8 cellular contexts compared by ENCODE assay signal in genomic region chr1:207963429-207964194, GRCh38. TPM values are rescaled to one million over a fixed set of nuclear protein-coding genes. Genes with fewer than 3 reads are reported as not detected.
A peak's percentile ranks its signal among the peaks of the same experiment; 100 is the strongest.
DNase-seq lines count a peak whose midpoint lies in the region; ATAC-seq and TF ChIP-seq lines count a peak whose summit lies in the region.

No MANE protein-coding gene starts in this region.

- ATAC-seq in GM19324 (IDR thresholded peaks at IDR 0.05; ENCODE audit: low FRiP score, unreplicated experiment) (peak; percentile 86), HG03457 (IDR thresholded peaks at IDR 0.05; ENCODE audit: unreplicated experiment) (peak; percentile 73), lower lobe of right lung (peak; percentile 92 to 97)

- H3K27ac Mint-ChIP-seq in CD14-positive monocyte = peak overlapping the region; percentile 33 to 93 (median 85)
- H3K27ac Mint-ChIP-seq in activated CD4-positive, alpha-beta memory T cell treated with anti-CD3 and anti-CD28 coated beads, Interleukin-2, amount 10 ng/mL, durations not matched to agents 7 days and 5 days = peak overlapping the region; percentile 36

- POLR2A ChIA-PET in activated CD4-positive, alpha-beta memory T cell treated with anti-CD3 and anti-CD28 coated beads, Interleukin-2, amount 10 ng/mL, durations not matched to agents 7 days and 5 days (lab: Charles Lee) = interaction anchor here (0.6 to 3.6 kb wide), 10 partner anchors 55 to 166 kb away, joined by 3 to 30 read pairs (median 4); no protein-coding TSS in a partner anchor

- peaks cover 0 to 4% of the 10 kb centered on the region in 2 donors for H3K36me3 Mint-ChIP-seq in CD14-positive monocyte
- H3K36me3 Mint-ChIP-seq in activated CD4-positive, alpha-beta memory T cell treated with anti-CD3 and anti-CD28 coated beads, Interleukin-2, amount 10 ng/mL, durations not matched to agents 7 days and 5 days (ENCODE audit: low read depth) = no peaks in the 10 kb centered on the region

- peak overlapping the region; percentile 41 to 83 (median 70) for H3K4me3 ChIP-seq in dorsolateral prefrontal cortex
- H3K4me3 ChIP-seq in lower lobe of right lung = peak overlapping the region; percentile 74

- no peaks in the 10 kb centered on the region for H3K27me3 ChIP-seq in dorsolateral prefrontal cortex
- peaks cover 8% of the 10 kb centered on the region for H3K27me3 ChIP-seq in lower lobe of right lung (ENCODE audit: low read depth)

- H3K27me3 Mint-ChIP-seq in CD14-positive monocyte (ENCODE audit: low read depth in 3 of 3) = peaks cover 19 to 23% (median 22%) of the 10 kb centered on the region in 3 donors
- H3K27me3 Mint-ChIP-seq in activated CD4-positive, alpha-beta memory T cell treated with anti-CD3 and anti-CD28 coated beads, Interleukin-2, amount 10 ng/mL, durations not matched to agents 7 days and 5 days = peaks cover 42% of the 10 kb centered on the region

- H3K36me3 ChIP-seq in lower lobe of right lung = no peaks in the 10 kb centered on the region

- intact Hi-C loops in CD14-positive monocyte (cut with micrococcal nuclease) (loop anchor here (2.0 to 10.0 kb wide), 5 partner anchors 76 to 169 kb away; no protein-coding TSS in a partner anchor), dorsolateral prefrontal cortex (cut with DNase I) (loop anchor here (1.0 to 2.0 kb wide), 5 partner anchors 69 to 138 kb away; no protein-coding TSS in a partner anchor), lower lobe of right lung (cut with DNase I) (no loop called here)

- TF ChIP-seq CTCF in CD14-positive monocyte (IDR thresholded peaks at IDR 0.05) (peak; percentile 99), dorsolateral prefrontal cortex (IDR thresholded peaks at IDR 0.05 in 54 of 56, conservative IDR thresholded peaks at IDR 0.05 in 2 of 56; ENCODE audit: low read depth in 1 of 56, partially characterized antibody in 56 of 56) (peak; percentile 97 to 100 (median 100)), lower lobe of right lung (IDR thresholded peaks at IDR 0.05) (peak; percentile 100)

- DNase-seq in CD14-positive monocyte (ENCODE audit: low spot score) (peak; percentile 82), NCI-H69 (lab: John Stamatoyannopoulos, UW) (peak; percentile 93), dorsolateral prefrontal cortex (peak; percentile 61 to 89 (median 82)), lower lobe of right lung (peak; percentile 93)
- peak; percentile 87 for DNase-seq in activated CD4-positive, alpha-beta memory T cell treated with anti-CD3 and anti-CD28 coated beads, Interleukin-2, amount 10 ng/mL, durations not matched to agents 7 days and 5 days
- peak; percentile 54 to 77 (median 69) for DNase-seq in stimulated activated CD4-positive, alpha-beta T cell treated with anti-CD3 and anti-CD28 coated beads, TNF-alpha, amount 100 ng/mL, for 1 hour (ENCODE audit: low read depth in 3 of 3, low spot score in 1 of 3)

- H3K4me1 ChIP-seq in lower lobe of right lung = peaks cover 42% of the 10 kb centered on the region

- peaks cover 0 to 4% (median 0%) of the 10 kb centered on the region in 7 donors for H3K9me3 Mint-ChIP-seq in CD14-positive monocyte
- no peaks in the 10 kb centered on the region for H3K9me3 Mint-ChIP-seq in activated CD4-positive, alpha-beta memory T cell treated with anti-CD3 and anti-CD28 coated beads, Interleukin-2, amount 10 ng/mL, durations not matched to agents 7 days and 5 days

- CTCF ChIA-PET in activated CD4-positive, alpha-beta memory T cell treated with anti-CD3 and anti-CD28 coated beads, Interleukin-2, amount 10 ng/mL, durations not matched to agents 7 days and 5 days (lab: Charles Lee) = interaction anchor here (0.6 to 9.9 kb wide), 45 partner anchors 8 to 515 kb away, joined by 3 to 243 read pairs (median 4); no protein-coding TSS in a partner anchor

- H3K27ac ChIP-seq in dorsolateral prefrontal cortex (peak overlapping the region; percentile 87 to 100 (median 98)), lower lobe of right lung (peak overlapping the region; percentile 97)

- H3K9me3 ChIP-seq in lower lobe of right lung = no peaks in the 10 kb centered on the region

- peak overlapping the region; percentile 95 to 98 for H3K4me3 Mint-ChIP-seq in CD14-positive monocyte
- peak overlapping the region; percentile 74 for H3K4me3 Mint-ChIP-seq in activated CD4-positive, alpha-beta memory T cell treated with anti-CD3 and anti-CD28 coated beads, Interleukin-2, amount 10 ng/mL, durations not matched to agents 7 days and 5 days

- peaks cover 22% of the 10 kb centered on the region for H3K4me1 Mint-ChIP-seq in CD14-positive monocyte
- peaks cover 9% of the 10 kb centered on the region for H3K4me1 Mint-ChIP-seq in activated CD4-positive, alpha-beta memory T cell treated with anti-CD3 and anti-CD28 coated beads, Interleukin-2, amount 10 ng/mL, durations not matched to agents 7 days and 5 days

RNA-seq across cellular contexts. Expression of gene CD34, which starts 52.7 kb away (rescaled TPM):
- not detected for polyA plus RNA-seq in CD14-positive monocyte
- under 1 TPM; 0.03 to 0.05 TPM for total RNA-seq in activated CD4-positive, alpha-beta memory T cell treated with anti-CD3 and anti-CD28 coated beads, Interleukin-2, amount 10 ng/mL, durations not matched to agents 7 days and 5 days
- total RNA-seq in dorsolateral prefrontal cortex (10 to 100 TPM in 99 of 120 experiments, 1 to 10 TPM in 21; 3.4 to 46.4 (median 15.4) TPM), lower lobe of right lung (44.6 TPM)

Comparison
In these comparisons a context has a peak if more than half of its experiments do, and no peak if none do; other contexts are left out.
1. Peak in every context shown above with its lines: DNase-seq, ATAC-seq, H3K4me3 ChIP-seq and H3K27ac ChIP-seq.
2. RNA of gene CD34, which starts 52.7 kb away (total RNA-seq): 44.6 TPM in lower lobe of right lung (single experiment) and 3.4 to 46.4 TPM in dorsolateral prefrontal cortex; 0.03 to 0.05 TPM in activated CD4-positive, alpha-beta memory T cell treated with anti-CD3 and anti-CD28 coated beads, Interleukin-2, amount 10 ng/mL, durations not matched to agents 7 days and 5 days; every median in the first group is over 4 times any median in the second.